Comparison of ENCODE assay signal across 8 cellular contexts in the genomic region with DNA sequence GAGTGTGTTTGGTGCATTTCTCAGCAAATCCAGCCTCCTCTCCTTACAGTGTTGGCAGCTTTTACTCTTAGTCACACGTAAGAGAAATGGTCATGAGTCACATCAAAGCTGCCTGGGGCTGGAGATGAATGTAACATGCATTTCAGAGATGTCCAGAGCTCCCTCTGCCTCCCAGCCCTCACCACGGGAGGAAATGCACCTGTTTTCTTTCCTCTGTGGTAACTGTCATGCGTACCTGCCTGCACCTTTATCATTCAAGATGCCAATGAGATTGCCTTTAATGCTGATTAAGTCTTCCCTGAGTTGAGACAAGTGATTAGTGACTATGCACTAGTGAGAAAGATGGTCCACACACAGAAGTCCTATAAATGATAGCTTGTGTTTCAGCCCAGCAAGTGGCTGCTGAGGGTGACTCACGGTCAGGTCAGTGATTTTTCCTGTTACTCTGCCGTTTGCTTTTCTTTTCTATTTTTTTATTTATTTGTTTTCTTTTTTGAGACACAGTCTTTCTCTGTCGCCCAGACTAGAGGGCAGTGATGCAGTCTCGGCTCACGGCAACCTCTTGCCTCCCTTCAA.
A peak's percentile ranks its signal among the peaks of the same experiment; 100 is the strongest.
DNase-seq lines count a peak whose midpoint lies in the region; ATAC-seq and TF ChIP-seq lines count a peak whose summit lies in the region.

No MANE protein-coding gene starts in this region.

- H3K79me1 ChIP-seq in neuronal stem cell (ENCODE audit: low read depth, low read length): no peaks in the 10 kb centered on the region

- no peak overlapping the region for H2BK120ac ChIP-seq in neuronal stem cell (ENCODE audit: low read depth, low read length)

- POLR2A ChIA-PET in GM10248 (lab: Yijun Ruan, JAX): no interaction called here

- H3K27ac ChIP-seq in neuronal stem cell (replicated peaks; ENCODE audit: low read length): no peak overlapping the region

- H2AFZ ChIP-seq in neuronal stem cell (ENCODE audit: low read length): no peak overlapping the region

- no peaks in the 10 kb centered on the region for H3K36me3 Mint-ChIP-seq in T-helper 2 cell treated with Interferon-gamma antibody and Interleukin-4, amounts not matched to agents 5 μg/mL and 100 μg/mL, for 36 hours (ENCODE audit: low read depth)
- H3K36me3 Mint-ChIP-seq in stimulated activated naive CD8-positive, alpha-beta T cell treated with anti-CD3 and anti-CD28 coated beads, Interleukin-15, Interleukin-2, amounts not matched to agents 100 ng/mL and 50 ng/mL, for 24 hours (ENCODE audit: low read depth): no peaks in the 10 kb centered on the region

- peak; percentile 57 to 68 for ATAC-seq in activated CD4-positive, CD25-positive, alpha-beta regulatory T cell treated with anti-CD3 and anti-CD28 coated beads, Interleukin-2, amount 50 U/mL, for 24 hours

- H4K91ac ChIP-seq in neuronal stem cell (ENCODE audit: low read depth, low read length, poor library complexity): no peak overlapping the region

- H3K18ac ChIP-seq in neuronal stem cell (ENCODE audit: low read length): no peak overlapping the region

- CTCF ChIA-PET in GM10248 (lab: Yijun Ruan, JAX): no interaction called here

- no peak overlapping the region for H3K27ac Mint-ChIP-seq in T-helper 2 cell treated with Interferon-gamma antibody and Interleukin-4, amounts not matched to agents 5 μg/mL and 100 μg/mL, for 36 hours
- H3K27ac Mint-ChIP-seq in stimulated activated naive CD8-positive, alpha-beta T cell treated with anti-CD3 and anti-CD28 coated beads, Interleukin-15, Interleukin-2, amounts not matched to agents 100 ng/mL and 50 ng/mL, for 24 hours: peak overlapping the region; percentile 4

- H3K4me3 ChIP-seq in fibroblast of villous mesenchyme (ENCODE audit: low read depth, low read length): no peak overlapping the region
- H3K4me3 ChIP-seq in neuronal stem cell (ENCODE audit: low read length in 2 of 2): no peak overlapping the region

- no peak overlapping the region for H3K23ac ChIP-seq in neuronal stem cell (ENCODE audit: low read depth, low read length, poor library complexity)

- no peaks in the 10 kb centered on the region for H3K27me3 Mint-ChIP-seq in T-helper 2 cell treated with Interferon-gamma antibody and Interleukin-4, amounts not matched to agents 5 μg/mL and 100 μg/mL, for 36 hours (ENCODE audit: low read depth)
- no peaks in the 10 kb centered on the region for H3K27me3 Mint-ChIP-seq in stimulated activated naive CD8-positive, alpha-beta T cell treated with anti-CD3 and anti-CD28 coated beads, Interleukin-15, Interleukin-2, amounts not matched to agents 100 ng/mL and 50 ng/mL, for 24 hours

- H2BK5ac ChIP-seq in neuronal stem cell (ENCODE audit: low read length): no peak overlapping the region

- H3K4me1 ChIP-seq in neuronal stem cell (ENCODE audit: control insufficient read depth in 2 of 2, insufficient read depth in 1 of 2, low read depth in 1 of 2, low read length in 2 of 2): peaks cover 18 to 19% of the 10 kb centered on the region in 2 donors

- H2BK15ac ChIP-seq in neuronal stem cell (ENCODE audit: low read length): no peak overlapping the region

- no peak overlapping the region for H3K9ac ChIP-seq in neuronal stem cell (ENCODE audit: low read depth, low read length, poor library complexity)

- H3K4ac ChIP-seq in neuronal stem cell (ENCODE audit: low read length): no peak overlapping the region

- no peaks in the 10 kb centered on the region for H3K9me3 ChIP-seq in neuronal stem cell (replicated peaks in 1 of 2; ENCODE audit: control insufficient read depth in 2 of 2, insufficient read depth in 1 of 2, low read depth in 1 of 2, low read length in 2 of 2)

- WGBS in neuronal stem cell (ENCODE audit: extremely low coverage in 2 of 2, insufficient read length in 2 of 2, insufficient replicate concordance in 1 of 2), 2 donors: no CpG with 5 or more reads among the region's 8 CpGs

- no peak overlapping the region for H2AK5ac ChIP-seq in neuronal stem cell (ENCODE audit: low read depth, low read length)

- H3K9me3 Mint-ChIP-seq in T-helper 2 cell treated with Interferon-gamma antibody and Interleukin-4, amounts not matched to agents 5 μg/mL and 100 μg/mL, for 36 hours: no peaks in the 10 kb centered on the region
- H3K9me3 Mint-ChIP-seq in stimulated activated naive CD8-positive, alpha-beta T cell treated with anti-CD3 and anti-CD28 coated beads, Interleukin-15, Interleukin-2, amounts not matched to agents 100 ng/mL and 50 ng/mL, for 24 hours: no peaks in the 10 kb centered on the region

- H3K4me1 Mint-ChIP-seq in T-helper 2 cell treated with Interferon-gamma antibody and Interleukin-4, amounts not matched to agents 5 μg/mL and 100 μg/mL, for 36 hours (ENCODE audit: low read depth): peaks cover 21% of the 10 kb centered on the region
- peaks cover 34% of the 10 kb centered on the region for H3K4me1 Mint-ChIP-seq in stimulated activated naive CD8-positive, alpha-beta T cell treated with anti-CD3 and anti-CD28 coated beads, Interleukin-15, Interleukin-2, amounts not matched to agents 100 ng/mL and 50 ng/mL, for 24 hours (ENCODE audit: low read depth)

- no peak overlapping the region for H4K8ac ChIP-seq in neuronal stem cell (ENCODE audit: low read depth, low read length)

- H3K4me2 ChIP-seq in neuronal stem cell (ENCODE audit: insufficient read depth, low read length, poor library complexity, severe bottlenecking): no peak overlapping the region

- no peak overlapping the region for H2BK12ac ChIP-seq in neuronal stem cell (ENCODE audit: low read length)

- H3K14ac ChIP-seq in neuronal stem cell (ENCODE audit: low read length): no peak overlapping the region

- H3K27me3 ChIP-seq in neuronal stem cell (ENCODE audit: control insufficient read depth in 3 of 3, insufficient read depth in 3 of 3, low read depth in 1 of 3, low read length in 3 of 3): no peaks in the 10 kb centered on the region

- no peaks in the 10 kb centered on the region for H3K36me3 ChIP-seq in neuronal stem cell (replicated peaks in 1 of 2; ENCODE audit: control insufficient read depth in 2 of 2, insufficient read depth in 2 of 2, low read length in 2 of 2)

- DNase-seq in activated CD4-positive, CD25-positive, alpha-beta regulatory T cell treated with anti-CD3 and anti-CD28 coated beads, Interleukin-2, amount 50 U/mL, for 72 hours: no peak
- peak; percentile 32 for DNase-seq in T-helper 2 cell treated with Interferon-gamma antibody and Interleukin-4, amounts not matched to agents 5 μg/mL and 100 μg/mL, for 36 hours (ENCODE audit: low spot score)
- peak; percentile 31 for DNase-seq in fibroblast of villous mesenchyme (ENCODE audit: low read depth)
- DNase-seq in neuronal stem cell (ENCODE audit: low spot score): no peak
- DNase-seq in GM10248 (ENCODE audit: extremely low spot score): no peak
- DNase-seq in DMS153 treated with DMSO at 0.1 percent for 48 hours (lab: John Stamatoyannopoulos, UW; ENCODE audit: unreplicated experiment): no peak

- no peak overlapping the region for H3K4me3 Mint-ChIP-seq in T-helper 2 cell treated with Interferon-gamma antibody and Interleukin-4, amounts not matched to agents 5 μg/mL and 100 μg/mL, for 36 hours
- peak overlapping the region; percentile 4 for H3K4me3 Mint-ChIP-seq in stimulated activated naive CD8-positive, alpha-beta T cell treated with anti-CD3 and anti-CD28 coated beads, Interleukin-15, Interleukin-2, amounts not matched to agents 100 ng/mL and 50 ng/mL, for 24 hours

- TF ChIP-seq CTCF in fibroblast of villous mesenchyme (IDR thresholded peaks at IDR 0.05; ENCODE audit: insufficient read depth, low read depth, low read length) (no peak), GM10248 (IDR thresholded peaks at IDR 0.05; ENCODE audit: control extremely low read depth, extremely low read depth, low read depth, missing control alignments) (no peak)

Comparison
In these comparisons a context has a peak if more than half of its experiments do, and no peak if none do; other contexts are left out.
1. DNase-seq: peak in T-helper 2 cell treated with Interferon-gamma antibody and Interleukin-4, amounts not matched to agents 5 μg/mL and 100 μg/mL, for 36 hours (single experiment) and fibroblast of villous mesenchyme (single experiment); none in activated CD4-positive, CD25-positive, alpha-beta regulatory T cell treated with anti-CD3 and anti-CD28 coated beads, Interleukin-2, amount 50 U/mL, for 72 hours (single experiment), neuronal stem cell (single experiment), GM10248 (single experiment) and DMS153 treated with DMSO at 0.1 percent for 48 hours (single experiment).